In genomic region chrX:40158036-40158706, GRCh38 we compare ENCODE assay signal across 1 cellular context.
TF ChIP-seq lines count a peak whose summit lies in the region.

No MANE protein-coding gene starts in this region.

TF ChIP-seq in HEK293, 187 proteins besides CTCF, POLR2A, EP300 and RAD21 (continued from another document and continues in another):
- TF ChIP-seq ZNF398 (tag by site-specific recombination; IDR thresholded peaks at IDR 0.05) (no peak), SP3 (tag by site-specific recombination; IDR thresholded peaks at IDR 0.05) (no peak; the same call in 1 of the 2 replicates), ZNF184 (tag by site-specific recombination; IDR thresholded peaks at IDR 0.05) (no peak), PRDM10 (tag by site-specific recombination; IDR thresholded peaks at IDR 0.05) (peak; percentile 35; the same call in 1 of the 2 replicates), ZNF513 (tag by site-specific recombination; IDR thresholded peaks at IDR 0.05) (no peak), ZNF311 (tag by site-specific recombination; IDR thresholded peaks at IDR 0.05; ENCODE audit: borderline replicate concordance) (no peak), ZSCAN16 (tag by site-specific recombination; IDR thresholded peaks at IDR 0.05) (no peak), ZNF174 (tag by site-specific recombination; IDR thresholded peaks at IDR 0.05) (no peak), ZNF140 (tag by site-specific recombination; IDR thresholded peaks at IDR 0.05) (no peak), ZNF585B (tag by site-specific recombination; IDR thresholded peaks at IDR 0.05) (no peak), ZNF645 (tag by site-specific recombination; IDR thresholded peaks at IDR 0.05) (no peak), MEIS1 (CRISPR knock-in tag; IDR thresholded peaks at IDR 0.05; ENCODE audit: borderline replicate concordance) (no peak), ZNF157 (tag by site-specific recombination; IDR thresholded peaks at IDR 0.05) (no peak), ZNF223 (tag by site-specific recombination; IDR thresholded peaks at IDR 0.05) (no peak), ZSCAN30 (tag by site-specific recombination; IDR thresholded peaks at IDR 0.05) (no peak), PRDM2 (tag by site-specific recombination; IDR thresholded peaks at IDR 0.05; ENCODE audit: borderline replicate concordance) (no peak), ZNF548 (tag by site-specific recombination; IDR thresholded peaks at IDR 0.05) (no peak), ZNF133 (tag by site-specific recombination; IDR thresholded peaks at IDR 0.05) (no peak), ZNF501 (tag by site-specific recombination; IDR thresholded peaks at IDR 0.05) (no peak), HOXA7 (CRISPR knock-in tag; IDR thresholded peaks at IDR 0.05; ENCODE audit: borderline replicate concordance) (no peak), GLI2 (tag by site-specific recombination; IDR thresholded peaks at IDR 0.05; ENCODE audit: borderline replicate concordance, low read depth) (no peak), ZNF610 (tag by site-specific recombination; IDR thresholded peaks at IDR 0.05; ENCODE audit: borderline replicate concordance) (no peak), GLI4 (tag by site-specific recombination; IDR thresholded peaks at IDR 0.05) (no peak), AEBP2 (tag by site-specific recombination; IDR thresholded peaks at IDR 0.05; ENCODE audit: borderline replicate concordance) (no peak), GLIS2 (tag by site-specific recombination; IDR thresholded peaks at IDR 0.05) (peak; percentile 91), ZNF792 (tag by site-specific recombination; IDR thresholded peaks at IDR 0.05) (no peak), ZNF600 (tag by site-specific recombination; IDR thresholded peaks at IDR 0.05) (peak; percentile 9; the same call in 1 of the 2 replicates), ZNF404 (tag by site-specific recombination; IDR thresholded peaks at IDR 0.05) (no peak), ZNF341 (tag by site-specific recombination; IDR thresholded peaks at IDR 0.05; ENCODE audit: low read depth) (peak; percentile 68), ZNF510 (tag by site-specific recombination; IDR thresholded peaks at IDR 0.05; ENCODE audit: insufficient replicate concordance) (no peak), ZNF549 (tag by site-specific recombination; IDR thresholded peaks at IDR 0.05) (no peak), ZBTB10 (tag by site-specific recombination; IDR thresholded peaks at IDR 0.05) (peak; percentile 43; the same call in 1 of the 2 replicates), KLF1 (tag by site-specific recombination; IDR thresholded peaks at IDR 0.05) (0 out of 2 replicates have a peak, but pooled peaks have one; percentile 23), ZNF514 (tag by site-specific recombination; IDR thresholded peaks at IDR 0.05) (no peak), ZNF521 (tag by site-specific recombination; IDR thresholded peaks at IDR 0.05) (no peak), ZNF488 (tag by site-specific recombination; IDR thresholded peaks at IDR 0.05) (no peak), ZNF239 (tag by site-specific recombination; IDR thresholded peaks at IDR 0.05) (no peak), ZNF324 (tag by site-specific recombination; IDR thresholded peaks at IDR 0.05) (no peak)
- TF ChIP-seq, protein P1, sequence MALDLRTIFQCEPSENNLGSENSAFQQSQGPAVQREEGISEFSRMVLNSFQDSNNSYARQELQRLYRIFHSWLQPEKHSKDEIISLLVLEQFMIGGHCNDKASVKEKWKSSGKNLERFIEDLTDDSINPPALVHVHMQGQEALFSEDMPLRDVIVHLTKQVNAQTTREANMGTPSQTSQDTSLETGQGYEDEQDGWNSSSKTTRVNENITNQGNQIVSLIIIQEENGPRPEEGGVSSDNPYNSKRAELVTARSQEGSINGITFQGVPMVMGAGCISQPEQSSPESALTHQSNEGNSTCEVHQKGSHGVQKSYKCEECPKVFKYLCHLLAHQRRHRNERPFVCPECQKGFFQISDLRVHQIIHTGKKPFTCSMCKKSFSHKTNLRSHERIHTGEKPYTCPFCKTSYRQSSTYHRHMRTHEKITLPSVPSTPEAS (tag by site-specific recombination; IDR thresholded peaks at IDR 0.05) = no peak
- TF ChIP-seq, protein P2, sequence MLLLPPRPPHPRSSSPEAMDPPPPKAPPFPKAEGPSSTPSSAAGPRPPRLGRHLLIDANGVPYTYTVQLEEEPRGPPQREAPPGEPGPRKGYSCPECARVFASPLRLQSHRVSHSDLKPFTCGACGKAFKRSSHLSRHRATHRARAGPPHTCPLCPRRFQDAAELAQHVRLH (tag by site-specific recombination; IDR thresholded peaks at IDR 0.05) = no peak
